Comparison of ENCODE assay signal across 17 cellular contexts in the genomic region with DNA sequence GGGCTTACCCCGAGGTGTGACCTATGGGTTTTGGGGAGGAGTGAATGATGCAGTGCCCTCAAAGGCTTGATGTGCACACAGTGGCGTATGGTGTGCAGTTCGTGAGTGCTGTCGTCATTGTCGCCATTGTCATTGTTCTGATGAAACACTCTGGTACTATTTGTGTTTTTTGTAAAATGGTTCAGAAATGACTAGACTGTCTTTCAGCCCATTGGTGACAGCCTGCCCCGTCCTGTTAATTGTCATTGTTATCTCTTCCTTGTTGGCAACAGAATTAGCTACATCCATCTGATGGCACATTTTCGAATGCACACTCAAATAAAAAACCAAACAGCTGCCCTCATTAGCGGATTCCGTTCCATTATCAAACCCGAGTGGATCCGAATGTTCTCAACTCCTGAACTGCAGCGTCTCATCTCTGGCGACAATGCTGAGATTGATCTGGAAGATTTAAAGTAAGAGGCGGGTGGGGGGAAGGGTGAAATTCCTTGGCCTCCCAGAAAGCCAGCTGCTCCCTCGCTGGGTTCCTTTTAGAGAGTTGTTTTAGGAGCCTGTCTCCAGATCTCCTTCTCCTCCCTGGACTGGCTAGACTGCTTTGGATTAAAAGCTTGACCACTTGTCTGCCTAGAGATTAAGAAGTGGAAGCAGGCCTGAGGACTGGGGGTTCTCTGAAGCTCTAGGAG. TPM values are rescaled to one million over a fixed set of nuclear protein-coding genes. Genes with fewer than 3 reads are reported as not detected.
DNase-seq lines count a peak whose midpoint lies in the region; ATAC-seq and TF ChIP-seq lines count a peak whose summit lies in the region.
"Had no signal": no experiment of that assay in that cellular context is flagged by ENCODE, and none has a peak within 500 bp of the region (broad histone marks: within the 10 kb centered on the region; RNA-seq: fewer than 3 reads in every experiment).

No MANE protein-coding gene starts in this region.

- H3K4me1 ChIP-seq in right atrium auricular region: peaks cover 0 to 16% of the 10 kb centered on the region in 2 donors
- H3K4me1 ChIP-seq: parathyroid adenoma, stomach had no signal

- peaks cover 47% of the 10 kb centered on the region for H3K4me1 Mint-ChIP-seq in nephron
- H3K4me1 Mint-ChIP-seq in activated CD4-positive, alpha-beta T cell treated with anti-CD3 and anti-CD28 coated beads, Interleukin-2, amount 10 ng/mL, durations not matched to agents 24 days and 14 days: no peaks in the 10 kb centered on the region
- H3K4me1 Mint-ChIP-seq: activated naive CD8-positive, alpha-beta T cell treated with anti-CD3 and anti-CD28 coated beads, Interleukin-2, amount 10 ng/mL, durations not matched to agents 7 days and 5 days had no signal

- DNase-seq in ELF-1 (ENCODE audit: low read depth, low spot score) (peak; percentile 71), NCI-H82 (lab: John Stamatoyannopoulos, UW) (peak; percentile 89), right atrium auricular region (ENCODE audit: low spot score) (no peak), ACHN (no peak)
- no peak for DNase-seq in activated CD4-positive, alpha-beta T cell treated with anti-CD3 and anti-CD28 coated beads, Interleukin-2, amount 10 ng/mL, durations not matched to agents 24 days and 14 days
- no peak for DNase-seq in activated T-cell treated with anti-CD3 and anti-CD28 coated beads, Interleukin-2, amount 50 U/mL, for 48 hours
- DNase-seq: activated CD4-positive, alpha-beta T cell treated with anti-CD3 and anti-CD28 coated beads, Interleukin-2, amount 50 U/mL, for 1 hour; activated naive CD8-positive, alpha-beta T cell treated with anti-CD3 and anti-CD28 coated beads, Interleukin-2, amount 10 ng/mL, durations not matched to agents 7 days and 5 days; activated T-cell treated with anti-CD3 and anti-CD28 coated beads, Interleukin-2, amount 50 U/mL, for 24 hours; central memory CD4-positive, alpha-beta T cell; KG1; NCI-H1092 treated with DMSO at 0.1 percent for 48 hours; NCI-H226; stomach had no signal

- H3K27ac Mint-ChIP-seq in nephron: peak overlapping the region; percentile 78 to 89 (median 83)
- H3K27ac Mint-ChIP-seq in activated CD4-positive, alpha-beta T cell treated with anti-CD3 and anti-CD28 coated beads, Interleukin-2, amount 10 ng/mL, durations not matched to agents 24 days and 14 days: no peak overlapping the region
- H3K27ac Mint-ChIP-seq: activated naive CD8-positive, alpha-beta T cell treated with anti-CD3 and anti-CD28 coated beads, Interleukin-2, amount 10 ng/mL, durations not matched to agents 7 days and 5 days; activated T-cell treated with anti-CD3 and anti-CD28 coated beads, Interleukin-2, amount 50 U/mL, for 24 hours had no signal

- H3K9me3 Mint-ChIP-seq in nephron: no peaks in the 10 kb centered on the region
- H3K9me3 Mint-ChIP-seq in activated CD4-positive, alpha-beta T cell treated with anti-CD3 and anti-CD28 coated beads, Interleukin-2, amount 10 ng/mL, durations not matched to agents 24 days and 14 days: no peaks in the 10 kb centered on the region
- H3K9me3 Mint-ChIP-seq: activated naive CD8-positive, alpha-beta T cell treated with anti-CD3 and anti-CD28 coated beads, Interleukin-2, amount 10 ng/mL, durations not matched to agents 7 days and 5 days; activated T-cell treated with anti-CD3 and anti-CD28 coated beads, Interleukin-2, amount 50 U/mL, for 24 hours had no signal

- ATAC-seq in GM19395 (IDR thresholded peaks at IDR 0.05; ENCODE audit: unreplicated experiment): no peak

- H3K27me3 Mint-ChIP-seq in nephron (ENCODE audit: low read depth): no peaks in the 10 kb centered on the region
- H3K27me3 Mint-ChIP-seq in activated CD4-positive, alpha-beta T cell treated with anti-CD3 and anti-CD28 coated beads, Interleukin-2, amount 10 ng/mL, durations not matched to agents 24 days and 14 days: no peaks in the 10 kb centered on the region
- H3K27me3 Mint-ChIP-seq: activated naive CD8-positive, alpha-beta T cell treated with anti-CD3 and anti-CD28 coated beads, Interleukin-2, amount 10 ng/mL, durations not matched to agents 7 days and 5 days; activated T-cell treated with anti-CD3 and anti-CD28 coated beads, Interleukin-2, amount 50 U/mL, for 24 hours had no signal

- in situ Hi-C loops in ACHN (cut with HindIII; ENCODE audit: low pct_ligation_motif_present, low pct_unique_long_range_greater_than_20kb, low sequenced_read_pairs): no loop called here

- peak overlapping the region; percentile 9 to 24 for H3K27ac ChIP-seq in right atrium auricular region
- H3K27ac ChIP-seq: parathyroid adenoma had no signal

- H3K9me3 ChIP-seq in right atrium auricular region: no peaks in the 10 kb centered on the region
- H3K9me3 ChIP-seq: stomach had no signal

- no peak overlapping the region for H3K4me3 ChIP-seq in right atrium auricular region
- H3K4me3 ChIP-seq: stomach had no signal

- peaks cover 44% of the 10 kb centered on the region for H3K36me3 Mint-ChIP-seq in nephron (ENCODE audit: low read depth)
- peaks cover 6% of the 10 kb centered on the region for H3K36me3 Mint-ChIP-seq in activated CD4-positive, alpha-beta T cell treated with anti-CD3 and anti-CD28 coated beads, Interleukin-2, amount 10 ng/mL, durations not matched to agents 24 days and 14 days (ENCODE audit: low read depth)

- peaks cover 58% of the 10 kb centered on the region for H3K36me3 ChIP-seq in right atrium auricular region

- peak overlapping the region; percentile 41 to 86 (median 70) for H3K4me3 Mint-ChIP-seq in nephron
- no peak overlapping the region for H3K4me3 Mint-ChIP-seq in activated CD4-positive, alpha-beta T cell treated with anti-CD3 and anti-CD28 coated beads, Interleukin-2, amount 10 ng/mL, durations not matched to agents 24 days and 14 days
- H3K4me3 Mint-ChIP-seq: activated naive CD8-positive, alpha-beta T cell treated with anti-CD3 and anti-CD28 coated beads, Interleukin-2, amount 10 ng/mL, durations not matched to agents 7 days and 5 days; activated T-cell treated with anti-CD3 and anti-CD28 coated beads, Interleukin-2, amount 50 U/mL, for 24 hours had no signal

- H3K27me3 ChIP-seq in right atrium auricular region: no peaks in the 10 kb centered on the region
- H3K27me3 ChIP-seq: stomach had no signal

- intact Hi-C loops in activated CD4-positive, alpha-beta T cell treated with anti-CD3 and anti-CD28 coated beads, Interleukin-2, amount 10 ng/mL, durations not matched to agents 24 days and 14 days (cut with micrococcal nuclease): no loop called here

- TF ChIP-seq CTCF in right atrium auricular region (IDR thresholded peaks at IDR 0.05) (no peak), nephron (IDR thresholded peaks at IDR 0.05; ENCODE audit: unreplicated experiment in 3 of 3) (no peak)

RNA-seq across cellular contexts. Expression of a gene that starts 43.5 kb away (rescaled TPM):
- total RNA-seq in right atrium auricular region: 10 to 100 TPM; 30.3 to 53.1 TPM
- 44.3 and 45.8 TPM in 2 replicates for total RNA-seq in activated CD4-positive, alpha-beta T cell treated with anti-CD3 and anti-CD28 coated beads, Interleukin-2, amount 10 ng/mL, durations not matched to agents 24 days and 14 days

RNA-seq across cellular contexts. Expression of a gene that starts 43.8 kb away (rescaled TPM):
- total RNA-seq in right atrium auricular region: 1 to 10 TPM; 5.5 to 7.5 TPM
- total RNA-seq in activated CD4-positive, alpha-beta T cell treated with anti-CD3 and anti-CD28 coated beads, Interleukin-2, amount 10 ng/mL, durations not matched to agents 24 days and 14 days: 20.7 and 21.5 TPM in 2 replicates

RNA-seq across cellular contexts. Expression of a gene that starts 52.3 kb away (rescaled TPM):
- total RNA-seq in right atrium auricular region: 10 to 100 TPM; 41.7 to 71.8 TPM
- total RNA-seq in activated CD4-positive, alpha-beta T cell treated with anti-CD3 and anti-CD28 coated beads, Interleukin-2, amount 10 ng/mL, durations not matched to agents 24 days and 14 days: 28.9 and 32.2 TPM in 2 replicates

RNA-seq across cellular contexts. Expression of a gene that starts 52.7 kb away (rescaled TPM):
- 10 to 100 TPM; 34.4 to 55.9 TPM for total RNA-seq in right atrium auricular region
- 47.5 and 48.5 TPM in 2 replicates for total RNA-seq in activated CD4-positive, alpha-beta T cell treated with anti-CD3 and anti-CD28 coated beads, Interleukin-2, amount 10 ng/mL, durations not matched to agents 24 days and 14 days

Comparison
In these comparisons a context has a peak if more than half of its experiments do, and no peak if none do; other contexts are left out.
1. DNase-seq: peak in ELF-1 (single experiment) and NCI-H82 (single experiment); none in right atrium auricular region (single experiment), activated CD4-positive, alpha-beta T cell treated with anti-CD3 and anti-CD28 coated beads, Interleukin-2, amount 10 ng/mL, durations not matched to agents 24 days and 14 days (single experiment), activated T-cell treated with anti-CD3 and anti-CD28 coated beads, Interleukin-2, amount 50 U/mL, for 48 hours (0 of 2) and ACHN (single experiment).